8 cellular contexts compared by ENCODE assay signal in genomic region chr5:142713151-142713706, GRCh38. TPM values are rescaled to one million over a fixed set of nuclear protein-coding genes. Genes with fewer than 3 reads are reported as not detected.
DNase-seq lines count a peak whose midpoint lies in the region; ATAC-seq and TF ChIP-seq lines count a peak whose summit lies in the region.

No MANE protein-coding gene starts in this region.

- H3K36me3 ChIP-seq in gastroesophageal sphincter (no peaks in the 10 kb centered on the region), neuronal stem cell (replicated peaks in 1 of 2; ENCODE audit: control insufficient read depth in 2 of 2, insufficient read depth in 2 of 2, low read length in 2 of 2) (no peaks in the 10 kb centered on the region), subcutaneous abdominal adipose tissue (ENCODE audit: control insufficient read depth in 5 of 5, insufficient read depth in 5 of 5, low read length in 5 of 5) (no peaks in the 10 kb centered on the region)

- no peaks in the 10 kb centered on the region for H3K9me3 ChIP-seq in gastroesophageal sphincter
- H3K9me3 ChIP-seq in neuronal stem cell (replicated peaks in 1 of 2; ENCODE audit: control insufficient read depth in 2 of 2, insufficient read depth in 1 of 2, low read depth in 1 of 2, low read length in 2 of 2): no peaks in the 10 kb centered on the region
- peaks cover 0 to 4% (median 0%) of the 10 kb centered on the region in 5 donors for H3K9me3 ChIP-seq in subcutaneous abdominal adipose tissue (ENCODE audit: control insufficient read depth in 5 of 5, low read length in 5 of 5)

- H2BK15ac ChIP-seq in neuronal stem cell (ENCODE audit: low read length): no peak overlapping the region

- peak overlapping the region; percentile 70 for H3K4me2 ChIP-seq in neuronal stem cell (ENCODE audit: insufficient read depth, low read length, poor library complexity, severe bottlenecking)

- peak; percentile 90 to 92 (median 91) for TF ChIP-seq CTCF in gastroesophageal sphincter (IDR thresholded peaks at IDR 0.05)

- no peak overlapping the region for H2AK5ac ChIP-seq in neuronal stem cell (ENCODE audit: low read depth, low read length)

- WGBS in gastroesophageal sphincter (ENCODE audit: low coverage in 1 of 2), 2 donors: 0 to 1% methylated on average over 5 to 12 of the region's 28 CpGs
- WGBS in neuronal stem cell (ENCODE audit: extremely low coverage in 2 of 2, insufficient read length in 2 of 2, insufficient replicate concordance in 1 of 2), 2 donors: no CpG with 5 or more reads among the region's 28 CpGs

- no peak overlapping the region for H3K23ac ChIP-seq in neuronal stem cell (ENCODE audit: low read depth, low read length, poor library complexity)

- peak overlapping the region; percentile 40 for H3K18ac ChIP-seq in neuronal stem cell (ENCODE audit: low read length)

- H3K9ac ChIP-seq in neuronal stem cell (ENCODE audit: low read depth, low read length, poor library complexity) (no peak overlapping the region), subcutaneous abdominal adipose tissue (ENCODE audit: low read length in 5 of 5) (peak overlapping the region; percentile 30 to 91 (median 69))

- H4K8ac ChIP-seq in neuronal stem cell (ENCODE audit: low read depth, low read length): no peak overlapping the region

- no peak overlapping the region for H2BK120ac ChIP-seq in neuronal stem cell (ENCODE audit: low read depth, low read length)

- H3K14ac ChIP-seq in neuronal stem cell (ENCODE audit: low read length): no peak overlapping the region

- no peak overlapping the region for H4K91ac ChIP-seq in neuronal stem cell (ENCODE audit: low read depth, low read length, poor library complexity)

- H3K27me3 ChIP-seq in gastroesophageal sphincter (no peaks in the 10 kb centered on the region), neuronal stem cell (ENCODE audit: control insufficient read depth in 3 of 3, insufficient read depth in 3 of 3, low read depth in 1 of 3, low read length in 3 of 3) (no peaks in the 10 kb centered on the region), subcutaneous abdominal adipose tissue (ENCODE audit: control insufficient read depth in 5 of 5, insufficient read depth in 4 of 5, low read length in 5 of 5) (peaks cover 0 to 5% (median 0%) of the 10 kb centered on the region in 5 donors)

- H3K4me1 ChIP-seq in gastroesophageal sphincter (peaks cover 4 to 33% (median 7%) of the 10 kb centered on the region in 3 donors), neuronal stem cell (ENCODE audit: control insufficient read depth in 2 of 2, insufficient read depth in 1 of 2, low read depth in 1 of 2, low read length in 2 of 2) (peaks cover 0 to 5% of the 10 kb centered on the region in 2 donors), subcutaneous abdominal adipose tissue (ENCODE audit: control insufficient read depth in 5 of 5, insufficient read depth in 5 of 5, low read length in 5 of 5) (peaks cover 8 to 17% (median 13%) of the 10 kb centered on the region in 5 donors)

- peak; percentile 90 for ATAC-seq in gastroesophageal sphincter

- H2BK5ac ChIP-seq in neuronal stem cell (ENCODE audit: low read length): no peak overlapping the region

- H3K79me1 ChIP-seq in neuronal stem cell (ENCODE audit: low read depth, low read length): no peaks in the 10 kb centered on the region

- no peak for TF ChIP-seq POLR2A in gastroesophageal sphincter (IDR thresholded peaks at IDR 0.05)

- H3K27ac ChIP-seq in gastroesophageal sphincter: peak overlapping the region in 3 of 4 donors; percentile 75 to 82 (median 79)
- H3K27ac ChIP-seq in neuronal stem cell (replicated peaks; ENCODE audit: low read length): no peak overlapping the region
- H3K27ac ChIP-seq in subcutaneous abdominal adipose tissue (ENCODE audit: low read depth, low read length): peak overlapping the region; percentile 91

- H3K4ac ChIP-seq in neuronal stem cell (ENCODE audit: low read length): no peak overlapping the region

- TF ChIP-seq EP300 in gastroesophageal sphincter (IDR thresholded peaks at IDR 0.05): no peak

- H2BK12ac ChIP-seq in neuronal stem cell (ENCODE audit: low read length): no peak overlapping the region

- H3K4me3 ChIP-seq in gastroesophageal sphincter (peak overlapping the region; percentile 36 to 57), neuronal stem cell (ENCODE audit: low read length in 2 of 2) (peak overlapping the region; percentile 56 to 78), subcutaneous abdominal adipose tissue (ENCODE audit: low read depth in 1 of 5, low read length in 5 of 5) (peak overlapping the region; percentile 54 to 83 (median 69))

- DNase-seq in ELF-1 (ENCODE audit: low read depth, low spot score) (peak; percentile 98), GOT3 (lab: John Stamatoyannopoulos, UW) (peak; percentile 92), LHCN-M2 (ENCODE audit: low read depth) (peak; percentile 81), SIG-M5 (lab: John Stamatoyannopoulos, UW) (peak; percentile 60), neuronal stem cell (ENCODE audit: low spot score) (peak; percentile 93)
- DNase-seq in activated gamma-delta T cell treated with anti-CD3 and anti-CD28 coated beads, Interleukin-2, amount 50 U/mL, for 16 hours (ENCODE audit: low read depth): peak; percentile 82

- H2AFZ ChIP-seq in neuronal stem cell (ENCODE audit: low read length): peak overlapping the region; percentile 95

RNA-seq across cellular contexts. Expression of gene FGF1, which starts 27.3 kb away (rescaled TPM):
- total RNA-seq in LHCN-M2 (2014; rRNA removed): 4.8 and 5.8 TPM in 2 replicates
- polyA plus RNA-seq in LHCN-M2 (2012): 27.3 TPM
- total RNA-seq in gastroesophageal sphincter: 1 to 10 TPM in 3 of 4 donors, under 1 TPM in 1; 0.16 to 4.2 (median 2.9) TPM
- polyA plus RNA-seq in neuronal stem cell (2013, experiment 1 of 2): 0.18 TPM
- 0.10 TPM for polyA plus RNA-seq in neuronal stem cell (2013, experiment 2 of 2)

RNA-seq across cellular contexts. Expression of gene ARHGAP26, which starts 56.9 kb away (rescaled TPM):
- total RNA-seq in LHCN-M2 (2014; rRNA removed) (1.0 TPM in 2 replicates), gastroesophageal sphincter (10 to 100 TPM; 15.2 to 41.7 (median 31.7) TPM)
- 1.7 TPM for polyA plus RNA-seq in LHCN-M2 (2012)
- polyA plus RNA-seq in neuronal stem cell (2013, experiment 1 of 2): 6.2 TPM
- polyA plus RNA-seq in neuronal stem cell (2013, experiment 2 of 2): 5.7 TPM
